13 cellular contexts compared by ENCODE assay signal in the genomic region with DNA sequence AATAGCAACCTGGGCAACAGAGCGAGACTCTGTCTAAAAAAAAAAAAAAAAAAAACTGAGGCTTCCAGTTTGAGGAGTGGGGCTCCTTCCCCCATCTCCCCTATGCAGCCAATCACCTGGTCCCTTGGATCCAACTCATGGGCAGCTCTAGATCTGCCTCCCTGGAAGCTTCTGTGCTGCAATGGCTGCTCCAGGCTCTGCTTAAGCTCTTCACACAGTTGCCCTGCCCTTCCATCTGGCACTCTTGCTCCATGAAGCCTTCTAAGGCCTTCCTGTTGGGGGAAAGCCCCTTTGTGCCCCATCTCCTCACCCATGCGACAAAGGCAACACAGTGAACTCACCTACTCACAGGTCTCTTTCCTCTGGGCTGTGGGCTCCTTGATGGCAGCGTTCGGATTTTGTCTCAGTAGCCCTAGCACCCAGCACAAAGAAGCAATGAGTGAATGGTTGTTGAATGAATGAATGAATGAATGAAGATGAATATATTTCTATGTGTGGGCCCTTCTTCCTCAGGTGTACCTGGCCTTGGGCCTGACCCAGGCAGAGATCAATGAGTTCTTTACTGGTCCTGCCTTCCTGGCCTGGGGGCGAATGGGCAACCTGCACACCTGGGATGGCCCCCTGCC. TPM values are rescaled to one million over a fixed set of nuclear protein-coding genes. Genes with fewer than 3 reads are reported as not detected.
DNase-seq lines count a peak whose midpoint lies in the region; ATAC-seq and TF ChIP-seq lines count a peak whose summit lies in the region.
"Had no signal": no experiment of that assay in that cellular context is flagged by ENCODE, and none has a peak within 500 bp of the region (broad histone marks: within the 10 kb centered on the region; RNA-seq: fewer than 3 reads in every experiment).

No MANE protein-coding gene starts in this region.

- peaks cover 9% of the 10 kb centered on the region; the same call in 1 of the 2 replicates for H4K20me1 ChIP-seq in IMR-90 (ENCODE audit: insufficient read depth, low read length)
- no peaks in the 10 kb centered on the region for H4K20me1 ChIP-seq in neural progenitor cell (ENCODE audit: low read depth)

- no peak overlapping the region for H3K18ac ChIP-seq in IMR-90 (ENCODE audit: low read depth, low read length)

- DNase-seq in NCI-H524 (lab: John Stamatoyannopoulos, UW), result peak; percentile 59 to 74
- DNase-seq in NCI-H524 treated with DMSO at 0.1 percent for 48 hours (lab: John Stamatoyannopoulos, UW), result no peak
- DNase-seq in IMR-90, result no peak
- no peak for DNase-seq in activated naive CD8-positive, alpha-beta T cell treated with anti-CD3 and anti-CD28 coated beads, Interleukin-2, amount 10 ng/mL, durations not matched to agents 7 days and 5 days
- DNase-seq in neural progenitor cell (ENCODE audit: low spot score), result no peak
- DNase-seq in stimulated activated CD4-positive, alpha-beta T cell treated with anti-CD3 and anti-CD28 coated beads, Interleukin-4, amount 100 ng/mL, for 24 hours, result no peak
- no peak for DNase-seq in body of pancreas
- DNase-seq in stimulated activated CD4-positive, alpha-beta T cell treated with anti-CD3 and anti-CD28 coated beads, Interleukin-2, amount 100 ng/mL, for 24 hours, result no peak
- DNase-seq: central memory CD4-positive, alpha-beta T cell; NCI-H2029; thyroid gland had no signal

- no peak overlapping the region for H3K27ac ChIP-seq in IMR-90 (ENCODE audit: insufficient read depth, low read length)
- no peak overlapping the region for H3K27ac ChIP-seq in neural progenitor cell
- no peak overlapping the region for H3K27ac ChIP-seq in body of pancreas

- no peak overlapping the region for H3K14ac ChIP-seq in IMR-90 (replicated peaks; ENCODE audit: low read depth, low read length)

- H3K4me3 Mint-ChIP-seq in activated naive CD8-positive, alpha-beta T cell treated with anti-CD3 and anti-CD28 coated beads, Interleukin-2, amount 10 ng/mL, durations not matched to agents 7 days and 5 days, result peak overlapping the region; percentile 88
- H3K4me3 Mint-ChIP-seq in neural progenitor cell, result peak overlapping the region; percentile 77

- dilution Hi-C loops in IMR-90 (cut with HindIII; ENCODE audit: low sequenced_read_pairs, unreplicated experiment), result no loop called here

- no peak overlapping the region for H3K4ac ChIP-seq in IMR-90 (ENCODE audit: low read depth, low read length)

- BruUV-seq in IMR-90 (replicated peaks; lab: Mats Ljungman, UMichigan), result TSS peak; percentile 27

- no peak overlapping the region; a peak in 1 of 4 replicates for H4K8ac ChIP-seq in IMR-90 (ENCODE audit: low read depth in 2 of 2, low read length in 2 of 2)

- H3K36me3 ChIP-seq in IMR-90 (ENCODE audit: control insufficient read depth, insufficient read depth, low read length) (peaks cover 33% of the 10 kb centered on the region), neural progenitor cell (no peaks in the 10 kb centered on the region), body of pancreas (replicated peaks in 1 of 2; ENCODE audit: insufficient read depth in 1 of 2, low read depth in 2 of 2) (peaks cover 0 to 9% of the 10 kb centered on the region in 2 donors)

- no peaks in the 10 kb centered on the region for H3K9me3 ChIP-seq in IMR-90 (ENCODE audit: control insufficient read depth, insufficient read depth, low read length)
- H3K9me3 ChIP-seq in neural progenitor cell (ENCODE audit: low read depth), result no peaks in the 10 kb centered on the region
- H3K9me3 ChIP-seq in body of pancreas, result no peaks in the 10 kb centered on the region
- H3K9me3 ChIP-seq: thyroid gland had no signal

- H4K91ac ChIP-seq in IMR-90 (ENCODE audit: insufficient read depth, low read depth, low read length), result no peak overlapping the region

- H3K79me2 ChIP-seq in neural progenitor cell (ENCODE audit: low read depth), result peaks cover 5% of the 10 kb centered on the region

- intact Hi-C loops in IMR-90 (cut with micrococcal nuclease) (no loop called here), body of pancreas (cut with DNase I) (no loop called here)

- H4K5ac ChIP-seq in IMR-90 (ENCODE audit: low read depth, low read length), result no peak overlapping the region

- H3F3A ChIP-seq in neural progenitor cell (ENCODE audit: low read depth), result no peaks in the 10 kb centered on the region

- no peak overlapping the region for H3K9ac ChIP-seq in IMR-90 (ENCODE audit: low read depth, low read length)
- H3K9ac ChIP-seq in neural progenitor cell, result no peak overlapping the region

- H2BK15ac ChIP-seq in IMR-90 (ENCODE audit: low read depth, low read length), result no peak overlapping the region

- no peak for TF ChIP-seq RAD21 in IMR-90 (IDR thresholded peaks at IDR 0.05; ENCODE audit: low read length)

- H3K4me2 ChIP-seq in IMR-90 (ENCODE audit: low read depth, low read length), result no peak overlapping the region
- no peak overlapping the region for H3K4me2 ChIP-seq in neural progenitor cell

- H3K4me1 ChIP-seq in IMR-90 (ENCODE audit: control insufficient read depth, insufficient read depth, low read length) (peaks cover 10% of the 10 kb centered on the region), neural progenitor cell (peaks cover 10% of the 10 kb centered on the region), body of pancreas (peaks cover 30% of the 10 kb centered on the region)

- H2AK9ac ChIP-seq in IMR-90 (replicated peaks; ENCODE audit: low read depth, low read length, poor library complexity), result peak overlapping the region; percentile 31

- no peak overlapping the region for H3K23ac ChIP-seq in IMR-90 (ENCODE audit: low read depth, low read length)

- H3K9me1 ChIP-seq in IMR-90 (ENCODE audit: insufficient read depth, low read length), result peaks cover 26% of the 10 kb centered on the region

- peak overlapping the region; percentile 53; the same call in 1 of the 2 replicates for H2AK5ac ChIP-seq in IMR-90 (ENCODE audit: low read depth, low read length)

- H2AFZ ChIP-seq in IMR-90 (replicated peaks; ENCODE audit: low read length, poor library complexity) (no peak overlapping the region), neural progenitor cell (replicated peaks) (no peak overlapping the region)

- peaks cover 16 to 32% of the 10 kb centered on the region in 2 experiments for H3K79me1 ChIP-seq in IMR-90 (ENCODE audit: low read depth in 1 of 2, low read length in 2 of 2)

- no peak overlapping the region for H2BK5ac ChIP-seq in IMR-90 (ENCODE audit: low read depth, low read length, poor library complexity, severe bottlenecking)

- H3K27me3 ChIP-seq in IMR-90 (ENCODE audit: control insufficient read depth, insufficient read depth, low read length), result no peaks in the 10 kb centered on the region
- peaks cover 13% of the 10 kb centered on the region for H3K27me3 ChIP-seq in neural progenitor cell
- H3K27me3 ChIP-seq in body of pancreas, result no peaks in the 10 kb centered on the region
- H3K27me3 ChIP-seq: thyroid gland had no signal

- no peak overlapping the region for H3K56ac ChIP-seq in IMR-90 (ENCODE audit: extremely low read depth, insufficient read depth, low read length)

- no peak overlapping the region for H3K4me3 ChIP-seq in IMR-90 (ENCODE audit: insufficient read depth, low read depth, low read length)
- H3K4me3 ChIP-seq in neural progenitor cell, result no peak overlapping the region
- no peak overlapping the region for H3K4me3 ChIP-seq in body of pancreas

- whole genome bisulfite sequencing in IMR-90 (ENCODE audit: extremely low coverage in 2 of 2, insufficient read length in 1 of 2), 2 experiments, result 100% methylated on average over 1 of the region's 5 CpGs; no CpG with 5 or more reads in 1 of the 2 experiments
- 93 to 97% methylated on average over 5 of the region's 5 CpGs for WGBS in body of pancreas, 2 donors

- H3K36me3 Mint-ChIP-seq in activated naive CD8-positive, alpha-beta T cell treated with anti-CD3 and anti-CD28 coated beads, Interleukin-2, amount 10 ng/mL, durations not matched to agents 7 days and 5 days, result peaks cover 11% of the 10 kb centered on the region
- H3K36me3 Mint-ChIP-seq in neural progenitor cell, result peaks cover 3% of the 10 kb centered on the region

- no peak for ATAC-seq in IMR-90 (ENCODE audit: low read depth)
- no peak for ATAC-seq in activated naive CD8-positive, alpha-beta T cell treated with anti-CD3 and anti-CD28 coated beads, Interleukin-2, amount 10 ng/mL, durations not matched to agents 7 days and 5 days (ENCODE audit: low read depth)
- no peak for ATAC-seq in body of pancreas
- ATAC-seq: HCT116, K562 had no signal

- peak overlapping the region; percentile 61 for H3K27ac Mint-ChIP-seq in activated naive CD8-positive, alpha-beta T cell treated with anti-CD3 and anti-CD28 coated beads, Interleukin-2, amount 10 ng/mL, durations not matched to agents 7 days and 5 days
- H3K27ac Mint-ChIP-seq in neural progenitor cell, result no peak overlapping the region

- POLR2A ChIA-PET in IMR-90 (lab: Charles Lee; ENCODE audit: unreplicated experiment), result no interaction called here
- POLR2A ChIA-PET in activated naive CD8-positive, alpha-beta T cell treated with anti-CD3 and anti-CD28 coated beads, Interleukin-2, amount 10 ng/mL, durations not matched to agents 7 days and 5 days (lab: Charles Lee), result interaction anchor here (0.7 to 2.8 kb wide), 3 partner anchors 16 to 290 kb away, joined by 3 to 17 read pairs (median 9); partner anchors contain the start of gene MLX

- TF ChIP-seq POLR2A in IMR-90 (IDR thresholded peaks at IDR 0.05; ENCODE audit: low read depth, low read length) (no peak), body of pancreas (IDR thresholded peaks at IDR 0.05) (no peak)

- no peaks in the 10 kb centered on the region for H3K9me3 Mint-ChIP-seq in activated naive CD8-positive, alpha-beta T cell treated with anti-CD3 and anti-CD28 coated beads, Interleukin-2, amount 10 ng/mL, durations not matched to agents 7 days and 5 days
- no peaks in the 10 kb centered on the region for H3K9me3 Mint-ChIP-seq in neural progenitor cell

- CTCF ChIA-PET in IMR-90 (lab: Yijun Ruan, JAX), result interaction anchor here (0.6 kb wide), 2 partner anchors 141 to 367 kb away, joined by 3 read pairs; no protein-coding TSS in a partner anchor

- H2BK120ac ChIP-seq in IMR-90 (ENCODE audit: low read depth, low read length), result no peak overlapping the region

- in situ Hi-C loops in IMR-90 (cut with MboI; ENCODE audit: low sequenced_read_pairs), result no loop called here

- peaks cover 38% of the 10 kb centered on the region for H3K4me1 Mint-ChIP-seq in activated naive CD8-positive, alpha-beta T cell treated with anti-CD3 and anti-CD28 coated beads, Interleukin-2, amount 10 ng/mL, durations not matched to agents 7 days and 5 days
- H3K4me1 Mint-ChIP-seq in neural progenitor cell, result peaks cover 13% of the 10 kb centered on the region

- no peak for TF ChIP-seq CTCF in IMR-90 (conservative IDR thresholded peaks at IDR 0.05; ENCODE audit: low read depth, low read length)
- no peak for TF ChIP-seq CTCF in neural progenitor cell (IDR thresholded peaks at IDR 0.05)
- no peak for TF ChIP-seq CTCF in body of pancreas (IDR thresholded peaks at IDR 0.05)

- H2BK20ac ChIP-seq in IMR-90 (ENCODE audit: low read depth, low read length), result no peak overlapping the region

- peaks cover 2% of the 10 kb centered on the region for H3K27me3 Mint-ChIP-seq in activated naive CD8-positive, alpha-beta T cell treated with anti-CD3 and anti-CD28 coated beads, Interleukin-2, amount 10 ng/mL, durations not matched to agents 7 days and 5 days
- no peaks in the 10 kb centered on the region for H3K27me3 Mint-ChIP-seq in neural progenitor cell (ENCODE audit: insufficient read depth, low read depth)

RNA-seq across cellular contexts. Expression of gene NAGLU, which starts 1.9 kb away (rescaled TPM):
- total RNA-seq in IMR-90 (2012; rRNA removed) (6.5 and 7.5 TPM in 2 replicates), neural progenitor cell (ENCODE audit: low replicate concordance) (6.2 and 24.7 TPM in 2 replicates), body of pancreas (100 to 1,000 TPM in 1 of 2 donors, 10 to 100 TPM in 1; 46.4 to 110 TPM)
- polyA plus RNA-seq in IMR-90 (2012; rRNA removed), result 29.2 TPM in 2 replicates
- polyA plus RNA-seq in IMR-90 (2012; cell fraction: cytosol; rRNA removed), result 17.3 and 46.5 TPM in 2 replicates
- polyA plus RNA-seq in IMR-90 (2012; cell fraction: nucleus; rRNA removed; ENCODE audit: low replicate concordance), result 42.7 and 138 TPM in 2 replicates
- 10 to 100 TPM; 22.9 to 23.9 TPM for total RNA-seq in activated naive CD8-positive, alpha-beta T cell treated with anti-CD3 and anti-CD28 coated beads, Interleukin-2, amount 10 ng/mL, durations not matched to agents 7 days and 5 days

RNA-seq across cellular contexts. Expression of gene HSD17B1, which starts 14.8 kb away (rescaled TPM):
- total RNA-seq in IMR-90 (2012; rRNA removed) (0.56 and 0.72 TPM in 2 replicates), neural progenitor cell (ENCODE audit: low replicate concordance) (2.2 and 2.6 TPM in 2 replicates), body of pancreas (1 to 10 TPM in 1 of 2 donors, under 1 TPM in 1; 0.78 to 9.2 TPM)
- polyA plus RNA-seq in IMR-90 (2012; rRNA removed), result 1.4 and 2.9 TPM in 2 replicates
- polyA plus RNA-seq in IMR-90 (2012; cell fraction: cytosol; rRNA removed), result 1.4 and 2.6 TPM in 2 replicates
- 1.5 and 3.3 TPM in 2 replicates for polyA plus RNA-seq in IMR-90 (2012; cell fraction: nucleus; rRNA removed; ENCODE audit: low replicate concordance)
- total RNA-seq in activated naive CD8-positive, alpha-beta T cell treated with anti-CD3 and anti-CD28 coated beads, Interleukin-2, amount 10 ng/mL, durations not matched to agents 7 days and 5 days, result 1 to 10 TPM; 1.2 TPM

RNA-seq across cellular contexts. Expression of gene COASY, which starts 24.0 kb away (rescaled TPM):
- 9.7 and 10.6 TPM in 2 replicates for total RNA-seq in IMR-90 (2012; rRNA removed)
- 44.0 and 46.6 TPM in 2 replicates for polyA plus RNA-seq in IMR-90 (2012; rRNA removed)
- 32.3 and 40.6 TPM in 2 replicates for polyA plus RNA-seq in IMR-90 (2012; cell fraction: cytosol; rRNA removed)
- 76.9 and 130 TPM in 2 replicates for polyA plus RNA-seq in IMR-90 (2012; cell fraction: nucleus; rRNA removed; ENCODE audit: low replicate concordance)
- total RNA-seq in activated naive CD8-positive, alpha-beta T cell treated with anti-CD3 and anti-CD28 coated beads, Interleukin-2, amount 10 ng/mL, durations not matched to agents 7 days and 5 days, result 10 to 100 TPM; 83.3 to 98.1 TPM
- total RNA-seq in neural progenitor cell (ENCODE audit: low replicate concordance), result 6.1 and 21.6 TPM in 2 replicates
- 10 to 100 TPM; 24.1 to 60.6 TPM for total RNA-seq in body of pancreas

RNA-seq across cellular contexts. Expression of gene MLX, which starts 29.0 kb away (rescaled TPM):
- 37.5 and 37.8 TPM in 2 replicates for total RNA-seq in IMR-90 (2012; rRNA removed)
- 45.5 and 45.6 TPM in 2 replicates for polyA plus RNA-seq in IMR-90 (2012; rRNA removed)
- 17.2 and 19.2 TPM in 2 replicates for polyA plus RNA-seq in IMR-90 (2012; cell fraction: cytosol; rRNA removed)
- 115 and 123 TPM in 2 replicates for polyA plus RNA-seq in IMR-90 (2012; cell fraction: nucleus; rRNA removed; ENCODE audit: low replicate concordance)
- 10 to 100 TPM; 62.9 to 64.9 TPM for total RNA-seq in activated naive CD8-positive, alpha-beta T cell treated with anti-CD3 and anti-CD28 coated beads, Interleukin-2, amount 10 ng/mL, durations not matched to agents 7 days and 5 days
- 15.8 and 21.3 TPM in 2 replicates for total RNA-seq in neural progenitor cell (ENCODE audit: low replicate concordance)
- total RNA-seq in body of pancreas, result 10 to 100 TPM; 24.9 to 28.7 TPM

RNA-seq across cellular contexts. Expression of gene PSMC3IP, which starts 39.6 kb away (rescaled TPM):
- 5.6 and 8.9 TPM in 2 replicates for total RNA-seq in IMR-90 (2012; rRNA removed)
- 9.8 and 11.1 TPM in 2 replicates for polyA plus RNA-seq in IMR-90 (2012; rRNA removed)
- polyA plus RNA-seq in IMR-90 (2012; cell fraction: cytosol; rRNA removed), result 2.9 and 5.3 TPM in 2 replicates
- 6.5 and 20.3 TPM in 2 replicates for polyA plus RNA-seq in IMR-90 (2012; cell fraction: nucleus; rRNA removed; ENCODE audit: low replicate concordance)
- 10 to 100 TPM; 15.9 to 16.9 TPM for total RNA-seq in activated naive CD8-positive, alpha-beta T cell treated with anti-CD3 and anti-CD28 coated beads, Interleukin-2, amount 10 ng/mL, durations not matched to agents 7 days and 5 days
- 22.8 and 23.7 TPM in 2 replicates for total RNA-seq in neural progenitor cell (ENCODE audit: low replicate concordance)
- total RNA-seq in body of pancreas, result 1 to 10 TPM in 1 of 2 donors, not detected in 1; 2.1 TPM

Comparison
In these comparisons a context has a peak if more than half of its experiments do, and no peak if none do; other contexts are left out.
1. DNase-seq: peak in NCI-H524 (2 of 2); none in NCI-H524 treated with DMSO at 0.1 percent for 48 hours (single experiment), IMR-90 (single experiment), activated naive CD8-positive, alpha-beta T cell treated with anti-CD3 and anti-CD28 coated beads, Interleukin-2, amount 10 ng/mL, durations not matched to agents 7 days and 5 days (single experiment), neural progenitor cell (single experiment), stimulated activated CD4-positive, alpha-beta T cell treated with anti-CD3 and anti-CD28 coated beads, Interleukin-4, amount 100 ng/mL, for 24 hours (single experiment), body of pancreas (0 of 4) and stimulated activated CD4-positive, alpha-beta T cell treated with anti-CD3 and anti-CD28 coated beads, Interleukin-2, amount 100 ng/mL, for 24 hours (0 of 2).